8 cellular contexts compared by ENCODE assay signal in genomic region chr11:65915101-65915820, GRCh38. TPM values are rescaled to one million over a fixed set of nuclear protein-coding genes. Genes with fewer than 3 reads are reported as not detected.
A peak's percentile ranks its signal among the peaks of the same experiment; 100 is the strongest.
DNase-seq lines count a peak whose midpoint lies in the region; ATAC-seq, FAIRE-seq and TF ChIP-seq lines count a peak whose summit lies in the region.

No MANE protein-coding gene starts in this region.

- ATAC-seq in gastroesophageal sphincter = no peak
- ATAC-seq in stimulated activated memory B cell treated with anti-CD40 and anti-IgM and Interleukin-4, amounts not matched to agents 10 μg/mL and 1 μg/mL and 100 μg/mL, for 72 hours = no peak
- ATAC-seq in GM18870 (IDR thresholded peaks at IDR 0.05; ENCODE audit: unreplicated experiment) = no peak

- no peak for DNase-seq in H54 (ENCODE audit: insufficient read length, low spot score)
- peak; percentile 54 to 63 for DNase-seq in SJCRH30
- DNase-seq in GM12891 (ENCODE audit: insufficient read length, low spot score) = no peak
- DNase-seq in A172 (ENCODE audit: low spot score) = no peak
- no peak for DNase-seq in NCI-H1694 (lab: John Stamatoyannopoulos, UW)

- FAIRE-seq in H54 (lab: Jason Lieb, UNC) (no peak), GM12891 (lab: Jason Lieb, UNC) (no peak)

- H3K27ac ChIP-seq in SJCRH30 = peak overlapping the region; percentile 71
- peak overlapping the region; percentile 66 to 98 (median 97) for H3K27ac ChIP-seq in gastroesophageal sphincter

- H3K36me3 ChIP-seq in SJCRH30 (no peaks in the 10 kb centered on the region), gastroesophageal sphincter (peaks cover 0 to 8% of the 10 kb centered on the region in 2 donors)

- peaks cover 18% of the 10 kb centered on the region for H3K27me3 Mint-ChIP-seq in stimulated activated memory B cell treated with anti-CD40 and anti-IgM and Interleukin-4, amounts not matched to agents 10 μg/mL and 1 μg/mL and 100 μg/mL, for 72 hours

- no peak overlapping the region for H3K4me3 ChIP-seq in SJCRH30
- H3K4me3 ChIP-seq in gastroesophageal sphincter = no peak overlapping the region

- H3K9me3 ChIP-seq in SJCRH30 (replicated peaks) (no peaks in the 10 kb centered on the region), gastroesophageal sphincter (no peaks in the 10 kb centered on the region)

- TF ChIP-seq CTCF in gastroesophageal sphincter (IDR thresholded peaks at IDR 0.05) = no peak

- no peak overlapping the region for H3K27ac Mint-ChIP-seq in stimulated activated memory B cell treated with anti-CD40 and anti-IgM and Interleukin-4, amounts not matched to agents 10 μg/mL and 1 μg/mL and 100 μg/mL, for 72 hours

- TF ChIP-seq POLR2A in H54 (IDR thresholded peaks at IDR 0.05; ENCODE audit: low read depth, low read length) (peak; percentile 44), gastroesophageal sphincter (IDR thresholded peaks at IDR 0.05) (no peak), GM12891 (IDR thresholded peaks at IDR 0.05; ENCODE audit: low read depth, low read length) (no peak)

- peaks cover 60% of the 10 kb centered on the region for H3K4me1 Mint-ChIP-seq in stimulated activated memory B cell treated with anti-CD40 and anti-IgM and Interleukin-4, amounts not matched to agents 10 μg/mL and 1 μg/mL and 100 μg/mL, for 72 hours

- WGBS in gastroesophageal sphincter (ENCODE audit: low coverage in 1 of 2), 2 donors = 60 to 80% methylated on average over 1 to 4 of the region's 10 CpGs

- no peaks in the 10 kb centered on the region for H3K27me3 ChIP-seq in SJCRH30
- no peaks in the 10 kb centered on the region for H3K27me3 ChIP-seq in gastroesophageal sphincter

- peak overlapping the region; percentile 2 for H3K4me3 Mint-ChIP-seq in stimulated activated memory B cell treated with anti-CD40 and anti-IgM and Interleukin-4, amounts not matched to agents 10 μg/mL and 1 μg/mL and 100 μg/mL, for 72 hours

- H3K4me1 ChIP-seq in SJCRH30 (peaks cover 56% of the 10 kb centered on the region), gastroesophageal sphincter (peaks cover 0 to 69% (median 45%) of the 10 kb centered on the region in 3 donors)

- H3K9me3 Mint-ChIP-seq in stimulated activated memory B cell treated with anti-CD40 and anti-IgM and Interleukin-4, amounts not matched to agents 10 μg/mL and 1 μg/mL and 100 μg/mL, for 72 hours = no peaks in the 10 kb centered on the region

- TF ChIP-seq EP300 in gastroesophageal sphincter (IDR thresholded peaks at IDR 0.05) = no peak

- H3K36me3 Mint-ChIP-seq in stimulated activated memory B cell treated with anti-CD40 and anti-IgM and Interleukin-4, amounts not matched to agents 10 μg/mL and 1 μg/mL and 100 μg/mL, for 72 hours = no peaks in the 10 kb centered on the region

TF ChIP-seq in GM12891, 5 proteins besides CTCF, POLR2A, EP300 and RAD21:
- TF ChIP-seq POLR2AphosphoS5 (IDR thresholded peaks at IDR 0.05; ENCODE audit: low read depth, low read length) (no peak; the same call in 1 of the 2 replicates), SPI1 (IDR thresholded peaks at IDR 0.05; ENCODE audit: low read depth, low read length) (no peak), POU2F2 (IDR thresholded peaks at IDR 0.05; ENCODE audit: low read depth, low read length) (no peak), PAX5 (IDR thresholded peaks at IDR 0.05; ENCODE audit: insufficient read depth, low read length, severe bottlenecking) (no peak), TAF1 (IDR thresholded peaks at IDR 0.05; ENCODE audit: low read depth, low read length) (no peak)

RNA-seq across cellular contexts. Expression of gene C11orf68, which starts 3.6 kb away (rescaled TPM):
- 9.2 and 10.3 TPM in 2 replicates for total RNA-seq in SJCRH30 (2014; rRNA removed; shearing (Covaris generic))
- total RNA-seq in gastroesophageal sphincter = 10 to 100 TPM; 19.4 to 38.4 (median 33.3) TPM
- 23.1 TPM for polyA plus RNA-seq in GM12891 (2012; ENCODE audit: low read depth, missing spikeins)
- total RNA-seq in A172 (2014; rRNA removed; shearing (Covaris generic)) = 22.2 and 27.3 TPM in 2 replicates

RNA-seq across cellular contexts. Expression of gene DRAP1, which starts 4.0 kb away (rescaled TPM):
- 72.7 and 77.7 TPM in 2 replicates for total RNA-seq in SJCRH30 (2014; rRNA removed; shearing (Covaris generic))
- total RNA-seq in gastroesophageal sphincter = 100 to 1,000 TPM in 2 of 4 donors, 10 to 100 TPM in 2; 80.2 to 118 (median 98.8) TPM
- polyA plus RNA-seq in GM12891 (2012; ENCODE audit: low read depth, missing spikeins) = 144 TPM
- total RNA-seq in A172 (2014; rRNA removed; shearing (Covaris generic)) = 259 and 262 TPM in 2 replicates

RNA-seq across cellular contexts. Expression of gene FOSL1, which starts 15.1 kb away (rescaled TPM):
- total RNA-seq in SJCRH30 (2014; rRNA removed; shearing (Covaris generic)) = 1.5 and 1.9 TPM in 2 replicates
- 10 to 100 TPM in 1 of 4 donors, 1 to 10 TPM in 3; 1.4 to 24.9 (median 4.1) TPM for total RNA-seq in gastroesophageal sphincter
- polyA plus RNA-seq in GM12891 (2012; ENCODE audit: low read depth, missing spikeins) = 3.7 TPM
- 71.3 and 109 TPM in 2 replicates for total RNA-seq in A172 (2014; rRNA removed; shearing (Covaris generic))

RNA-seq across cellular contexts. Expression of gene CCDC85B, which starts 24.8 kb away (rescaled TPM):
- total RNA-seq in SJCRH30 (2014; rRNA removed; shearing (Covaris generic)) = 25.2 and 30.6 TPM in 2 replicates
- total RNA-seq in gastroesophageal sphincter = 100 to 1,000 TPM in 1 of 4 donors, 10 to 100 TPM in 3; 68.7 to 111 (median 77.7) TPM
- 39.0 TPM for polyA plus RNA-seq in GM12891 (2012; ENCODE audit: low read depth, missing spikeins)
- total RNA-seq in A172 (2014; rRNA removed; shearing (Covaris generic)) = 27.3 and 28.0 TPM in 2 replicates

RNA-seq across cellular contexts. Expression of gene FIBP, which starts 27.0 kb away (rescaled TPM):
- 64.3 and 68.1 TPM in 2 replicates for total RNA-seq in SJCRH30 (2014; rRNA removed; shearing (Covaris generic))
- 10 to 100 TPM; 35.2 to 62.3 (median 54.6) TPM for total RNA-seq in gastroesophageal sphincter
- 90.9 TPM for polyA plus RNA-seq in GM12891 (2012; ENCODE audit: low read depth, missing spikeins)
- total RNA-seq in A172 (2014; rRNA removed; shearing (Covaris generic)) = 131 and 171 TPM in 2 replicates

Comparison
In these comparisons a context has a peak if more than half of its experiments do, and no peak if none do; other contexts are left out.
1. DNase-seq: peak in SJCRH30 (2 of 2); none in H54 (single experiment), GM12891 (single experiment), A172 (single experiment) and NCI-H1694 (single experiment).